9 cellular contexts compared by ENCODE assay signal in genomic region chr13:28494537-28494860, GRCh38. TPM values are rescaled to one million over a fixed set of nuclear protein-coding genes. Genes with fewer than 3 reads are reported as not detected.
A peak's percentile ranks its signal among the peaks of the same experiment; 100 is the strongest.
DNase-seq lines count a peak whose midpoint lies in the region; ATAC-seq and TF ChIP-seq lines count a peak whose summit lies in the region.
"Had no signal": no experiment of that assay in that cellular context is flagged by ENCODE, and none has a peak within 500 bp of the region (broad histone marks: within the 10 kb centered on the region; RNA-seq: fewer than 3 reads in every experiment).

No MANE protein-coding gene starts in this region.

- POLR2A ChIA-PET in Panc1 (lab: Charles Lee): no interaction called here

- ATAC-seq in Panc1 (peak; percentile 67), foreskin keratinocyte (peak; percentile 26), sciatic nerve (peak; percentile 36), HG02571 (IDR thresholded peaks at IDR 0.05; ENCODE audit: unreplicated experiment) (no peak), HG03354 (IDR thresholded peaks at IDR 0.05; ENCODE audit: poor library complexity, severe bottlenecking, unreplicated experiment) (no peak)

- no peak for DNase-seq in Panc1 (ENCODE audit: low read depth, low spot score)
- DNase-seq in foreskin keratinocyte: peak in 1 of 2 donors; percentile 5
- no peak for DNase-seq in sciatic nerve (ENCODE audit: low spot score)
- DNase-seq in ecto neural progenitor cell (ENCODE audit: low spot score): no peak
- no peak for DNase-seq in posterior vena cava (ENCODE audit: low spot score)

- H3K27ac ChIP-seq in Panc1 (ENCODE audit: low read length) (no peak overlapping the region), foreskin keratinocyte (no peak overlapping the region)

- in situ Hi-C loops in Panc1 (cut with HindIII; ENCODE audit: low pct_unique_long_range_greater_than_20kb, low sequenced_read_pairs): no loop called here

- peak overlapping the region; percentile 64 for H3K4me3 ChIP-seq in GM12875 (ENCODE audit: low read depth, low read length)
- peak overlapping the region; percentile 24 to 32; a peak in 3 of 4 replicates for H3K4me3 ChIP-seq in Panc1 (ENCODE audit: low read depth in 2 of 2, low read length in 2 of 2)

- TF ChIP-seq CTCF in GM12875 (IDR thresholded peaks at IDR 0.05; ENCODE audit: borderline replicate concordance, insufficient read depth, low read depth, low read length) (no peak), Panc1 (IDR thresholded peaks at IDR 0.05) (no peak), foreskin keratinocyte (conservative IDR thresholded peaks at IDR 0.05) (no peak)

- H3K36me3 ChIP-seq in Panc1 (ENCODE audit: control insufficient read depth, insufficient read depth, low read length): no peaks in the 10 kb centered on the region

- CTCF ChIA-PET in Panc1 (lab: Charles Lee): no interaction called here

- no TSS peak for BruUV-seq in Panc1 (replicated peaks; lab: Mats Ljungman, UMichigan)

- intact Hi-C loops in Panc1 (cut with micrococcal nuclease; ENCODE audit: unreplicated experiment) (no loop called here), sciatic nerve (cut with DNase I) (no loop called here), posterior vena cava (cut with DNase I) (no loop called here)

- H3K27me3 ChIP-seq in Panc1 (ENCODE audit: control insufficient read depth, insufficient read depth, low read length) (peaks cover 28% of the 10 kb centered on the region), foreskin keratinocyte (peaks cover 93% of the 10 kb centered on the region)

- no peaks in the 10 kb centered on the region for H3K4me1 ChIP-seq in Panc1 (ENCODE audit: control insufficient read depth, insufficient read depth, low read length)
- no peaks in the 10 kb centered on the region for H3K4me1 ChIP-seq in foreskin keratinocyte

- H3K9me3 ChIP-seq in Panc1 (ENCODE audit: control insufficient read depth, insufficient read depth, low read depth, low read length): no peaks in the 10 kb centered on the region

RNA-seq across cellular contexts. Expression of gene FLT1, which starts 0.4 kb away (rescaled TPM):
- 0.15 TPM for total RNA-seq in Panc1 (2021; ENCODE audit: unreplicated experiment)
- 0.10 TPM for polyA plus RNA-seq in Panc1 (2012; ENCODE audit: insufficient read length)
- not detected in 2 replicates for total RNA-seq in foreskin keratinocyte
- polyA plus RNA-seq in foreskin keratinocyte: not detected in 2 replicates
- 84.8 TPM for total RNA-seq in sciatic nerve
- 10 to 100 TPM; 32.0 to 32.7 TPM for total RNA-seq in posterior vena cava
- total RNA-seq: NCI-H460 had no signal

Comparison
In these comparisons a context has a peak if more than half of its experiments do, and no peak if none do; other contexts are left out.
1. ATAC-seq: peak in Panc1 (single experiment), foreskin keratinocyte (single experiment) and sciatic nerve (single experiment); none in HG02571 (single experiment) and HG03354 (single experiment).
2. RNA of gene FLT1, which starts 0.4 kb away (total RNA-seq): 84.8 TPM in sciatic nerve (single experiment) and 32.0 to 32.7 TPM in posterior vena cava; 0.15 TPM in Panc1 (single experiment) and not detected in foreskin keratinocyte; every median in the first group is over 10 times any median in the second.